In the genomic region with DNA sequence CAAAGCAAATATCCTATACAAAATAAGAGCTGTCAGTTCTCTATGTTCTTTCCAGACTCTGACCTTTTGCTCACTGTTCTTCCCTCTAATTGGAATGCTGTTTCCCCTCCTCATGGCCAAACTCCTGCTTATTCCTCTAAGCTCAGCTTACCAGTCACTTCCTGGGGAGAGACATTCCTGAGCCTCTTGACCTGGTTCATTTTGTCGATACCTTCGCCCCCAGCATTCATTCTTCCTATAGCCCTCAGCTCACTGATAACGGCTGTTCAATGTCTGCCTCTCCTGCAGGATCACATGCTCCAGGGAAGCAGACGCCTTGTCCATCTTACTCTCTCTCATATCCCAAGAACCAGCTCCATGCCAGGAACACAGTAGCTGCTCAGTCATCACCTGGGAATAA, we compare ENCODE assay signal across 1 cellular context.
TF ChIP-seq lines count a peak whose summit lies in the region.

No MANE protein-coding gene starts in this region.

TF ChIP-seq in WTC11, 78 proteins besides CTCF, POLR2A, EP300 and RAD21 (continued from another document):
- TF ChIP-seq, protein P1, sequence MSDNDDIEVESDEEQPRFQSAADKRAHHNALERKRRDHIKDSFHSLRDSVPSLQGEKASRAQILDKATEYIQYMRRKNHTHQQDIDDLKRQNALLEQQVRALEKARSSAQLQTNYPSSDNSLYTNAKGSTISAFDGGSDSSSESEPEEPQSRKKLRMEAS (CRISPR knock-in tag; IDR thresholded peaks at IDR 0.05): no peak
